ENCODE assay signal across 28 cellular contexts in the genomic region with DNA sequence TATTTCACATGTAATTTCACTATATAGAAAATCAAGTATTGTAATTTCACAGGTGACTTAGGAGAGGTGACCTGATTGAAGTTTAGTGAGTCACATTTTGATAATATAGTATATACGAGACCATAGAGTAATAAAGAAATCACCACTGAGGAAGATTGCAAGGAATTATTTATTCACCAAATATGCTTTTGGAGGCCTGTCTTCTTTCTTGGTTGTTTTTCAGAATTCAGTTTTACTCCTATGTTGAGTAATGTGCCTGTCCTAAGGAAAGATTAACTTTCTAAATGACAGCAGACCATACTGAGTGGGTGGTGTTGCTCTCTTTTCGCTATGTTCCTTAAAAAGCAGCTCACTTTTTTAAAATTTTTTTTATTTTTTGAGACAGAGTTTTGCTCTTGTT.
"Had no signal": no experiment of that assay in that cellular context is flagged by ENCODE, and none has a peak within 500 bp of the region (broad histone marks: within the 10 kb centered on the region; RNA-seq: fewer than 3 reads in every experiment).

No MANE protein-coding gene starts in this region.

- H3K9me3 Mint-ChIP-seq: activated B cell treated with CpG ODN at 0.5 μM for 24 hours; activated CD4-positive, alpha-beta memory T cell treated with anti-CD3 and anti-CD28 coated beads, Interleukin-2, amount 10 ng/mL, durations not matched to agents 7 days and 5 days; activated CD4-positive, alpha-beta T cell treated with anti-CD3 and anti-CD28 coated beads, Interleukin-2, amount 10 ng/mL, durations not matched to agents 7 days and 5 days; activated naive CD4-positive, alpha-beta T cell treated with anti-CD3 and anti-CD28 coated beads, Interleukin-2, amount 50 U/mL, for 24 hours; activated T-cell treated with anti-CD3 and anti-CD28 coated beads, Interleukin-2, amount 50 U/mL, for 24 hours; effector memory CD8-positive, alpha-beta T cell had no signal

- H3K27ac Mint-ChIP-seq: activated B cell treated with CpG ODN at 0.5 μM for 24 hours; activated CD4-positive, alpha-beta memory T cell treated with anti-CD3 and anti-CD28 coated beads, Interleukin-2, amount 10 ng/mL, durations not matched to agents 7 days and 5 days; activated CD4-positive, alpha-beta T cell treated with anti-CD3 and anti-CD28 coated beads, Interleukin-2, amount 10 ng/mL, durations not matched to agents 7 days and 5 days; activated CD8-positive, alpha-beta memory T cell treated with anti-CD3 and anti-CD28 coated beads, Interleukin-2, amount 10 ng/mL, durations not matched to agents 7 days and 5 days; activated naive CD4-positive, alpha-beta T cell treated with anti-CD3 and anti-CD28 coated beads, Interleukin-2, amount 50 U/mL, for 24 hours; effector memory CD8-positive, alpha-beta T cell had no signal

- ATAC-seq: activated CD4-positive, CD25-positive, alpha-beta regulatory T cell treated with anti-CD3 and anti-CD28 coated beads, Interleukin-2, amount 50 U/mL, for 24 hours; activated CD8-positive, alpha-beta memory T cell treated with anti-CD3 and anti-CD28 coated beads, Interleukin-2, amount 10 ng/mL, durations not matched to agents 7 days and 5 days; body of pancreas; effector memory CD8-positive, alpha-beta T cell; foreskin keratinocyte; gastrocnemius medialis; heart left ventricle had no signal

- DNase-seq: activated B cell treated with CpG ODN at 0.5 μM for 24 hours; activated CD4-positive, alpha-beta memory T cell treated with anti-CD3 and anti-CD28 coated beads, Interleukin-2, amount 10 ng/mL, durations not matched to agents 7 days and 5 days; activated CD4-positive, alpha-beta T cell treated with anti-CD3 and anti-CD28 coated beads, Interleukin-2, amount 10 ng/mL, durations not matched to agents 7 days and 5 days; activated CD4-positive, alpha-beta T cell treated with anti-CD3 and anti-CD28 coated beads, Interleukin-2, amount 50 U/mL, for 4 hours; activated CD8-positive, alpha-beta memory T cell treated with anti-CD3 and anti-CD28 coated beads, Interleukin-2, amount 10 ng/mL, durations not matched to agents 7 days and 5 days; activated CD8-positive, alpha-beta memory T cell treated with anti-CD3 and anti-CD28 coated beads, Interleukin-2, amount 50 U/mL, for 4 hours; activated effector memory CD4-positive, alpha-beta T cell treated with Interleukin-2 at 50 U/mL for 16 hours; activated gamma-delta T cell treated with Interleukin-2 at 50 U/mL for 16 hours; activated naive CD4-positive, alpha-beta T cell treated with Interleukin-2 at 50 U/mL for 16 hours; activated T-cell treated with anti-CD3 and anti-CD28 coated beads, Interleukin-2, amount 50 U/mL, for 24 hours; adrenal gland; amygdala; aorta; body of pancreas; caudate nucleus; cortex of kidney; dermis blood vessel endothelial cell; effector CD4-positive, alpha-beta T cell; effector memory CD8-positive, alpha-beta T cell; erythroblast; foreskin keratinocyte; gastrocnemius medialis; glutamatergic neuron; heart left ventricle; T-helper 2 cell; WERI-Rb-1 had no signal

- H3K36me3 Mint-ChIP-seq: activated CD8-positive, alpha-beta memory T cell treated with anti-CD3 and anti-CD28 coated beads, Interleukin-2, amount 10 ng/mL, durations not matched to agents 7 days and 5 days had no signal

- H3K4me1 Mint-ChIP-seq: activated CD4-positive, alpha-beta memory T cell treated with anti-CD3 and anti-CD28 coated beads, Interleukin-2, amount 10 ng/mL, durations not matched to agents 7 days and 5 days; activated CD4-positive, alpha-beta T cell treated with anti-CD3 and anti-CD28 coated beads, Interleukin-2, amount 10 ng/mL, durations not matched to agents 7 days and 5 days; activated CD8-positive, alpha-beta memory T cell treated with anti-CD3 and anti-CD28 coated beads, Interleukin-2, amount 10 ng/mL, durations not matched to agents 7 days and 5 days; activated naive CD4-positive, alpha-beta T cell treated with anti-CD3 and anti-CD28 coated beads, Interleukin-2, amount 50 U/mL, for 24 hours had no signal

- H3K4me3 Mint-ChIP-seq: activated B cell treated with CpG ODN at 0.5 μM for 24 hours; activated CD4-positive, alpha-beta memory T cell treated with anti-CD3 and anti-CD28 coated beads, Interleukin-2, amount 10 ng/mL, durations not matched to agents 7 days and 5 days; activated CD4-positive, alpha-beta T cell treated with anti-CD3 and anti-CD28 coated beads, Interleukin-2, amount 10 ng/mL, durations not matched to agents 7 days and 5 days; activated CD8-positive, alpha-beta memory T cell treated with anti-CD3 and anti-CD28 coated beads, Interleukin-2, amount 10 ng/mL, durations not matched to agents 7 days and 5 days; activated naive CD4-positive, alpha-beta T cell treated with anti-CD3 and anti-CD28 coated beads, Interleukin-2, amount 50 U/mL, for 24 hours; activated T-cell treated with anti-CD3 and anti-CD28 coated beads, Interleukin-2, amount 50 U/mL, for 24 hours; effector memory CD8-positive, alpha-beta T cell had no signal

- H3K27me3 Mint-ChIP-seq: activated B cell treated with CpG ODN at 0.5 μM for 24 hours had no signal
